1 cellular context compared by ENCODE assay signal in genomic region chr9:32463500-32463899, GRCh38.
TF ChIP-seq lines count a peak whose summit lies in the region.

No MANE protein-coding gene starts in this region.

TF ChIP-seq in HepG2, 621 proteins besides CTCF, POLR2A, EP300 and RAD21:
- no peak for TF ChIP-seq ZFP82 (CRISPR knock-in tag; IDR thresholded peaks at IDR 0.05; ENCODE audit: borderline replicate concordance)
- no peak for TF ChIP-seq KDM6A (CRISPR knock-in tag; IDR thresholded peaks at IDR 0.05; ENCODE audit: low read depth)
- no peak for TF ChIP-seq ZNF782 (CRISPR knock-in tag; IDR thresholded peaks at IDR 0.05; ENCODE audit: borderline replicate concordance)
- no peak for TF ChIP-seq ZC3H13 (CRISPR knock-in tag; IDR thresholded peaks at IDR 0.05)
- TF ChIP-seq TCF12 (IDR thresholded peaks at IDR 0.05), result no peak
- TF ChIP-seq TCF12 (CRISPR knock-in tag; IDR thresholded peaks at IDR 0.05), result no peak
- TF ChIP-seq KLF12 (CRISPR knock-in tag; IDR thresholded peaks at IDR 0.05; ENCODE audit: borderline replicate concordance), result no peak
- no peak for TF ChIP-seq SMARCE1 (IDR thresholded peaks at IDR 0.05; ENCODE audit: borderline replicate concordance)
- TF ChIP-seq PLSCR1 (CRISPR knock-in tag; IDR thresholded peaks at IDR 0.05; ENCODE audit: borderline replicate concordance), result no peak
- TF ChIP-seq SMAD9 (CRISPR knock-in tag; IDR thresholded peaks at IDR 0.05), result no peak
- no peak for TF ChIP-seq ZNF850 (CRISPR knock-in tag; conservative IDR thresholded peaks at IDR 0.05)
- peak; percentile 50; the same call in 1 of the 2 replicates for TF ChIP-seq RARA (CRISPR knock-in tag; IDR thresholded peaks at IDR 0.05)
- TF ChIP-seq ARNT (IDR thresholded peaks at IDR 0.05), result no peak
- peak; percentile 35; the same call in 1 of the 2 replicates for TF ChIP-seq MIXL1 (CRISPR knock-in tag; IDR thresholded peaks at IDR 0.05)
- no peak for TF ChIP-seq STAT6 (CRISPR knock-in tag; IDR thresholded peaks at IDR 0.05; ENCODE audit: borderline replicate concordance)
- no peak for TF ChIP-seq NFATC3 (CRISPR knock-in tag; IDR thresholded peaks at IDR 0.05)
- peak; percentile 82 for TF ChIP-seq ONECUT2 (CRISPR knock-in tag; IDR thresholded peaks at IDR 0.05)
- no peak for TF ChIP-seq ZNF101 (CRISPR knock-in tag; IDR thresholded peaks at IDR 0.05; ENCODE audit: borderline replicate concordance, low read depth)
